8 cellular contexts compared by ENCODE assay signal in the genomic region with DNA sequence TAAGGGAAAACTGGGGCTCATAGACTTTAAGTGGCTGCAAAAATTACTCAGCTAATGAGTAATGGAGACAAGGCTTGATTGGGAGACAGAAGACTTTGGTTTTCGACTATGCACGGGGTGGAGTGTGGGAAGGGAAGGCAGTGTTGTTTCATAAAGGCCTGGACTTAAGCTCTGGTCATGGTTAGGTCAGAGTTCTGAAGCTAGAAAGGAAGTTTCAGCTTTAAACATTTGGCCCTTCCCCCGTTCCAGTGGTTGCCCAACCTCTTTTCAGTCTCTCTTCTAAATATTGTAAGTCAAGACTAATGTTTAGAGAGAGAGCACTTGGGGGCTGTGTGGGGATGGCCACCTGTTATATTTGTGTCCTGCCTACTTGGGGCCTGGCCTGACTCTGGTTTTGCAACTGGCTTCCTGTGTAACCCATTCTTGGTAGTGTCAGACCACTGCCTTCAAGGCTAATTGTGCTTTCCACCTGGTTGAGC. TPM values are rescaled to one million over a fixed set of nuclear protein-coding genes. Genes with fewer than 3 reads are reported as not detected.
A peak's percentile ranks its signal among the peaks of the same experiment; 100 is the strongest.
DNase-seq lines count a peak whose midpoint lies in the region; ATAC-seq and TF ChIP-seq lines count a peak whose summit lies in the region.
"Had no signal": no experiment of that assay in that cellular context is flagged by ENCODE, and none has a peak within 500 bp of the region (broad histone marks: within the 10 kb centered on the region; RNA-seq: fewer than 3 reads in every experiment).

No MANE protein-coding gene starts in this region.

- DNase-seq in HCEC 1CT (peak; percentile 75), NB4 (ENCODE audit: low read depth) (peak; percentile 74), fibroblast of the aortic adventitia (ENCODE audit: low read depth) (peak; percentile 61), body of pancreas (no peak), T1000 (lab: John Stamatoyannopoulos, UW) (no peak), NCI-H187 (lab: John Stamatoyannopoulos, UW) (no peak)

- ATAC-seq in GM18520 (IDR thresholded peaks at IDR 0.05; ENCODE audit: unreplicated experiment) = peak; percentile 73
- ATAC-seq in body of pancreas = no peak

- WGBS in body of pancreas, 2 donors = 55 to 76% methylated on average over 3 of the region's 3 CpGs

- H3K36me3 ChIP-seq in body of pancreas (replicated peaks in 1 of 2; ENCODE audit: insufficient read depth in 1 of 2, low read depth in 2 of 2) = no peaks in the 10 kb centered on the region

- intact Hi-C loops in body of pancreas (cut with DNase I) = no loop called here

- H3K9me3 ChIP-seq in body of pancreas = no peaks in the 10 kb centered on the region

- TF ChIP-seq POLR2A in NB4 (IDR thresholded peaks at IDR 0.05; ENCODE audit: extremely low read depth, insufficient read length) (no peak), body of pancreas (IDR thresholded peaks at IDR 0.05) (no peak)

- H3K27ac ChIP-seq in body of pancreas = no peak overlapping the region

- H3K4me1 ChIP-seq in body of pancreas = peaks cover 4% of the 10 kb centered on the region

- H3K4me3 ChIP-seq in NB4 (ENCODE audit: low read depth, low read length) = no peak overlapping the region
- H3K4me3 ChIP-seq in fibroblast of the aortic adventitia (ENCODE audit: low read depth, low read length) = no peak overlapping the region
- no peak overlapping the region for H3K4me3 ChIP-seq in body of pancreas
- H3K4me3 ChIP-seq: skin epidermis had no signal

- no peaks in the 10 kb centered on the region for H3K27me3 ChIP-seq in body of pancreas

- TF ChIP-seq CTCF in NB4 (IDR thresholded peaks at IDR 0.05; ENCODE audit: low read depth, low read length) = no peak
- no peak for TF ChIP-seq CTCF in fibroblast of the aortic adventitia (IDR thresholded peaks at IDR 0.05; ENCODE audit: insufficient read depth, low read length)
- no peak for TF ChIP-seq CTCF in body of pancreas (IDR thresholded peaks at IDR 0.05)

RNA-seq across cellular contexts. Expression of gene MSN, which starts 21.0 kb away (rescaled TPM):
- 175 and 335 TPM in 2 replicates for total RNA-seq in fibroblast of the aortic adventitia (ENCODE audit: low replicate concordance)
- total RNA-seq in body of pancreas = 10 to 100 TPM; 49.1 to 50.8 TPM

Comparison
In these comparisons a context has a peak if more than half of its experiments do, and no peak if none do; other contexts are left out.
1. DNase-seq: peak in HCEC 1CT (single experiment), NB4 (single experiment) and fibroblast of the aortic adventitia (single experiment); none in body of pancreas (0 of 4), T1000 (single experiment) and NCI-H187 (0 of 2).